20 cellular contexts compared by ENCODE assay signal in genomic region chr3:41259449-41260062, GRCh38.
A peak's percentile ranks its signal among the peaks of the same experiment; 100 is the strongest.
DNase-seq lines count a peak whose midpoint lies in the region; ATAC-seq and TF ChIP-seq lines count a peak whose summit lies in the region.
"Had no signal": no experiment of that assay in that cellular context is flagged by ENCODE, and none has a peak within 500 bp of the region (broad histone marks: within the 10 kb centered on the region; RNA-seq: fewer than 3 reads in every experiment).

No MANE protein-coding gene starts in this region.

- H3K79me2 ChIP-seq in osteoblast (ENCODE audit: insufficient read depth, low read length): no peaks in the 10 kb centered on the region

- ATAC-seq in CD4-positive, CD25-positive, alpha-beta regulatory T cell (ENCODE audit: low read depth in 2 of 2): no peak
- ATAC-seq: left lung, pancreas had no signal

- no peak overlapping the region for H3K4me2 ChIP-seq in osteoblast (ENCODE audit: insufficient read depth, low read length)

- no peaks in the 10 kb centered on the region for H4K20me1 ChIP-seq in osteoblast (ENCODE audit: insufficient read depth, low read length)

- no peaks in the 10 kb centered on the region for H3K36me3 ChIP-seq in CD4-positive, CD25-positive, alpha-beta regulatory T cell (ENCODE audit: control insufficient read depth, insufficient read depth, low read length)
- no peaks in the 10 kb centered on the region for H3K36me3 ChIP-seq in osteoblast (ENCODE audit: insufficient read depth, low read length)
- H3K36me3 ChIP-seq: brain microvascular endothelial cell, left lung, pancreas, right atrium auricular region had no signal

- TF ChIP-seq CTCF in osteoblast (IDR thresholded peaks at IDR 0.05; ENCODE audit: extremely low read depth, low read depth, low read length): no peak

- H3K27me3 Mint-ChIP-seq in CD4-positive, CD25-positive, alpha-beta regulatory T cell: no peaks in the 10 kb centered on the region

- DNase-seq in CD4-positive, CD25-positive, alpha-beta regulatory T cell: no peak
- DNase-seq in HT1080 (ENCODE audit: low read depth): peak; percentile 41
- DNase-seq in dedifferentiated amniotic fluid mesenchymal stem cell (ENCODE audit: extremely low spot score): peak; percentile 44
- DNase-seq in osteoblast (ENCODE audit: insufficient read length, low spot score, missing footprints): no peak
- no peak for DNase-seq in NCI-H146 (lab: John Stamatoyannopoulos, UW)
- no peak for DNase-seq in NCI-H2171 treated with DMSO at 0.1 percent for 48 hours (lab: John Stamatoyannopoulos, UW)
- no peak for DNase-seq in stimulated activated CD8-positive, alpha-beta memory T cell treated with anti-CD3 and anti-CD28 coated beads, Interleukin-4, amount 100 ng/mL, for 48 hours
- DNase-seq: activated CD4-positive, alpha-beta T cell treated with anti-CD3 and anti-CD28 coated beads, Interleukin-2, amount 50 U/mL, for 48 hours; brain microvascular endothelial cell; HCEC 1CT; Karpas-422; left lung; NCI-H1048; NCI-H2029 treated with DMSO at 0.1 percent for 48 hours; NCI-H524; pancreas; substantia nigra had no signal

- no peak overlapping the region for H3K4me3 ChIP-seq in CD4-positive, CD25-positive, alpha-beta regulatory T cell (ENCODE audit: low read depth, low read length)
- no peak overlapping the region for H3K4me3 ChIP-seq in osteoblast (ENCODE audit: insufficient read depth, low read length)
- H3K4me3 ChIP-seq: coronary artery, left lung, pancreas, right atrium auricular region had no signal

- no peak overlapping the region for H3K27ac ChIP-seq in CD4-positive, CD25-positive, alpha-beta regulatory T cell (ENCODE audit: insufficient read depth, low read length, poor library complexity, severe bottlenecking)
- no peak overlapping the region for H3K27ac ChIP-seq in osteoblast (ENCODE audit: low read depth, low read length)
- H3K27ac ChIP-seq: brain microvascular endothelial cell, coronary artery, left lung, pancreas, right atrium auricular region had no signal

- H2AFZ ChIP-seq in osteoblast (ENCODE audit: low read length): peak overlapping the region; percentile 51

- peak overlapping the region in 2 of 3 donors; percentile 2 to 40 for H3K27ac Mint-ChIP-seq in CD4-positive, CD25-positive, alpha-beta regulatory T cell
- H3K27ac Mint-ChIP-seq: nephron had no signal

- H3K4me1 ChIP-seq in CD4-positive, CD25-positive, alpha-beta regulatory T cell (ENCODE audit: control insufficient read depth, insufficient read depth, low read length, poor library complexity, severe bottlenecking): no peaks in the 10 kb centered on the region
- H3K4me1 ChIP-seq in osteoblast (ENCODE audit: insufficient read depth, low read length): peaks cover 8% of the 10 kb centered on the region
- H3K4me1 ChIP-seq: left lung, pancreas, right atrium auricular region had no signal

- H3K27me3 ChIP-seq in CD4-positive, CD25-positive, alpha-beta regulatory T cell (ENCODE audit: control insufficient read depth, insufficient read depth, low read length): no peaks in the 10 kb centered on the region
- no peaks in the 10 kb centered on the region for H3K27me3 ChIP-seq in osteoblast (ENCODE audit: insufficient read depth, low read length)
- H3K27me3 ChIP-seq: brain microvascular endothelial cell, left lung, pancreas, right atrium auricular region had no signal

- no peaks in the 10 kb centered on the region for H3K9me3 ChIP-seq in CD4-positive, CD25-positive, alpha-beta regulatory T cell (ENCODE audit: control insufficient read depth in 2 of 2, low read length in 2 of 2)
- H3K9me3 ChIP-seq in osteoblast (ENCODE audit: low read depth, low read length): no peaks in the 10 kb centered on the region
- H3K9me3 ChIP-seq: left lung, pancreas, right atrium auricular region had no signal

- no peak overlapping the region for H3K4me3 Mint-ChIP-seq in CD4-positive, CD25-positive, alpha-beta regulatory T cell
- H3K4me3 Mint-ChIP-seq: nephron had no signal

- H3K36me3 Mint-ChIP-seq in CD4-positive, CD25-positive, alpha-beta regulatory T cell: peaks cover 3% of the 10 kb centered on the region

- H3K9me3 Mint-ChIP-seq in CD4-positive, CD25-positive, alpha-beta regulatory T cell: peaks cover 0 to 7% (median 0%) of the 10 kb centered on the region in 7 donors
- H3K9me3 Mint-ChIP-seq: nephron had no signal

- peaks cover 0 to 2% (median 0%) of the 10 kb centered on the region in 4 donors for H3K4me1 Mint-ChIP-seq in CD4-positive, CD25-positive, alpha-beta regulatory T cell
- H3K4me1 Mint-ChIP-seq: nephron had no signal

Comparison
In these comparisons a context has a peak if more than half of its experiments do, and no peak if none do; other contexts are left out.
1. DNase-seq: peak in HT1080 (single experiment) and dedifferentiated amniotic fluid mesenchymal stem cell (single experiment); none in CD4-positive, CD25-positive, alpha-beta regulatory T cell (0 of 3), osteoblast (single experiment), NCI-H146 (single experiment), NCI-H2171 treated with DMSO at 0.1 percent for 48 hours (single experiment) and stimulated activated CD8-positive, alpha-beta memory T cell treated with anti-CD3 and anti-CD28 coated beads, Interleukin-4, amount 100 ng/mL, for 48 hours (single experiment).